16 cellular contexts compared by ENCODE assay signal in the genomic region with DNA sequence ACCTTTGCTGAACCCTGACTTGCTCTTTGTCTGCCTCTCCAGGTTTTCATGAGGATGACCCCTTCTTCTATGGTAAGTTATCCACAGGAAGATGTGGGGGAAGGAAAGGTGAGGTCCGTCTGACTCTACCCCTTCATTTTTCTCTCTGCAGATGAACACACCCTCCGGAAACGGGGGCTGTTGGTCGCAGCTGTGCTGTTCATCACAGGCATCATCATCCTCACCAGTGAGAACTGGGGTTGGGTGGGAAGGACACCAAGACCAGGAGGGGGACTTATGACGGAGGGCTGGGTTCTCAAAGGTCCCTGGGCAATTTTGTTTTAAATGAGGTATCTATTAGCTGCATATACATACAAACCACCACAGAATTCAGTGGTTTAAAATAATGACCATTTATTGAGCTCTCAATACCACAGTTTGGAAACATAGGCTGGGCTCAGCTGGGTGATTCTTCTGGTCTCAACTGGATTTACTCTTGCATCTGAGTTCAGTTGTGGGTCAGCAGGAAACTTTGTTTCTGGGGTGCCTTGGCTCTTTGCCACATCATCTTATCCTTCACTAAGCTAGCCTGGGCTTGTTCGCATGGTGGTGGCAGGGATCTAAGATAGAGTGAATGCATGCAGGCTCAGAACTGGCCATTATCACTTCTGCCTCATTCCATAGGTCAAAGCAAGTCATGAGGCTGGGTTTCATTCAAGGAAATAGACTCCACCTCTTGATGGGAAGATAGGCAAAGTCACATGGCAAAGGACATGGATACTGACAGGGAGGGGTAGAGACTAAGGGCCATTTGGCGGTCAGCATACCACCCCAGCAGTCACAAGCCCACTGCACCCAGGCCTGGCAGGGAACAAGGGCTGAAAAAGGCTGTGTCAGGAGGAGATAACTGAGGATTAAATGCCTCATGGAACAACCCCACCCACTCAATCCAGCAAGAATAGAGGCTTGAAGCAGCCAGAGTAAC. TPM values are rescaled to one million over a fixed set of nuclear protein-coding genes. Genes with fewer than 3 reads are reported as not detected.
DNase-seq lines count a peak whose midpoint lies in the region; ATAC-seq and TF ChIP-seq lines count a peak whose summit lies in the region.
"Had no signal": no experiment of that assay in that cellular context is flagged by ENCODE, and none has a peak within 500 bp of the region (broad histone marks: within the 10 kb centered on the region; RNA-seq: fewer than 3 reads in every experiment).

No MANE protein-coding gene starts in this region.

- intact Hi-C loops in PC-9 (cut with micrococcal nuclease; ENCODE audit: unreplicated experiment) (no loop called here), mammary epithelial cell (cut with micrococcal nuclease) (loop anchor here (5.0 kb wide), 1 partner anchor 81 kb away; a partner anchor contains a TSS), sciatic nerve (cut with DNase I) (no loop called here)

- no peak overlapping the region for H3K9ac ChIP-seq in mammary epithelial cell (ENCODE audit: insufficient read depth, low read length)

- H4K20me1 ChIP-seq in PC-9 (ENCODE audit: insufficient read depth) (no peaks in the 10 kb centered on the region), mammary epithelial cell (ENCODE audit: insufficient read depth, low read length) (no peaks in the 10 kb centered on the region)

- no peak for ATAC-seq in sciatic nerve

- CTCF ChIA-PET in PC-9 (lab: Charles Lee): no interaction called here
- CTCF ChIA-PET in mammary epithelial cell (lab: Charles Lee; ENCODE audit: low non-redundant PET): no interaction called here

- DNase-seq in activated CD4-positive, alpha-beta T cell treated with anti-CD3 and anti-CD28 coated beads for 48 hours: peak; percentile 27
- no peak for DNase-seq in activated CD4-positive, alpha-beta T cell treated with anti-CD3 and anti-CD28 coated beads, Interleukin-2, amount 50 U/mL, for 48 hours
- DNase-seq in PC-9 (no peak), mammary epithelial cell (peak; percentile 90), sciatic nerve (ENCODE audit: low spot score) (peak; percentile 25), NCI-H2081 (lab: John Stamatoyannopoulos, UW) (no peak), HuH-7 (ENCODE audit: low spot score) (no peak)
- no peak for DNase-seq in effector CD4-positive, alpha-beta T cell
- DNase-seq: colonic mucosa, foreskin melanocyte, NCI-H1417 treated with DMSO at 0.1 percent for 48 hours, NCI-H69, WERI-Rb-1 had no signal

- 97% methylated on average over 7 of the region's 7 CpGs for WGBS in mammary epithelial cell (ENCODE audit: low coverage, missing lambda C conversion rate)

- H3K9me3 ChIP-seq in PC-9 (ENCODE audit: insufficient read depth, low read depth) (peaks cover 15% of the 10 kb centered on the region; the same call in 1 of the 2 replicates), mammary epithelial cell (replicated peaks; ENCODE audit: insufficient read depth, low read length) (peaks cover 46% of the 10 kb centered on the region)
- H3K9me3 ChIP-seq: colonic mucosa had no signal

- in situ Hi-C loops in mammary epithelial cell (cut with MboI; ENCODE audit: low sequenced_read_pairs in 2 of 2): loop anchor here in 1 of 2 donors (10.0 kb wide), 1 partner anchor 78 kb away; a partner anchor contains a TSS

- H3K36me3 ChIP-seq in PC-9 (ENCODE audit: low read depth) (peaks cover 65% of the 10 kb centered on the region), mammary epithelial cell (ENCODE audit: insufficient read depth, low read length) (peaks cover 42% of the 10 kb centered on the region)
- H3K36me3 ChIP-seq: colonic mucosa had no signal

- H3K4me3 ChIP-seq in PC-9: no peak overlapping the region
- no peak overlapping the region for H3K4me3 ChIP-seq in mammary epithelial cell (replicated peaks in 1 of 3; ENCODE audit: insufficient read depth in 1 of 3, low read depth in 2 of 3, low read length in 3 of 3)
- H3K4me3 ChIP-seq: colonic mucosa had no signal

- peak overlapping the region; percentile 97 for H3K27ac ChIP-seq in PC-9
- H3K27ac ChIP-seq in mammary epithelial cell (ENCODE audit: insufficient read depth, low read depth, low read length): peak overlapping the region; percentile 49
- H3K27ac ChIP-seq: colonic mucosa, WERI-Rb-1 had no signal

- peaks cover 24% of the 10 kb centered on the region for H3K79me2 ChIP-seq in PC-9 (ENCODE audit: low read depth)
- peaks cover 7% of the 10 kb centered on the region for H3K79me2 ChIP-seq in mammary epithelial cell (ENCODE audit: insufficient read depth, low read length)

- TF ChIP-seq CTCF in PC-9 (conservative IDR thresholded peaks at IDR 0.05) (no peak), mammary epithelial cell (conservative IDR thresholded peaks at IDR 0.05 in 1 of 2, IDR thresholded peaks at IDR 0.05 in 1 of 2; ENCODE audit: extremely low read depth in 1 of 2, insufficient read depth in 1 of 2, low read depth in 1 of 2, low read length in 2 of 2) (no peak)

- no TSS peak for BruUV-seq in PC-9 (replicated peaks; lab: Mats Ljungman, UMichigan)
- BruUV-seq in mammary epithelial cell (replicated peaks; lab: Mats Ljungman, UMichigan): no TSS peak

- H2AFZ ChIP-seq in PC-9: no peak overlapping the region
- H2AFZ ChIP-seq in mammary epithelial cell (ENCODE audit: low read depth, low read length): no peak overlapping the region

- peaks cover 94% of the 10 kb centered on the region for H3F3A ChIP-seq in PC-9 (ENCODE audit: insufficient read depth, low read depth)

- H3K27me3 ChIP-seq in PC-9 (ENCODE audit: insufficient read depth, low read depth): no peaks in the 10 kb centered on the region
- H3K27me3 ChIP-seq in mammary epithelial cell (ENCODE audit: insufficient read depth, low read length): no peaks in the 10 kb centered on the region
- H3K27me3 ChIP-seq: colonic mucosa had no signal

- dilution Hi-C loops in mammary epithelial cell (cut with HindIII; ENCODE audit: low sequenced_read_pairs): no loop called here

- POLR2A ChIA-PET in PC-9 (lab: Charles Lee; ENCODE audit: unreplicated experiment): no interaction called here

- H3K4me1 ChIP-seq in PC-9 (replicated peaks; ENCODE audit: insufficient read depth): peaks cover 85% of the 10 kb centered on the region
- H3K4me1 ChIP-seq in mammary epithelial cell (ENCODE audit: insufficient read depth, low read length): peaks cover 60% of the 10 kb centered on the region
- H3K4me1 ChIP-seq: colonic mucosa had no signal

- no peaks in the 10 kb centered on the region for H3K9me2 ChIP-seq in PC-9 (ENCODE audit: insufficient read depth)

- H3K4me2 ChIP-seq in PC-9 (0 out of 2 replicates have a peak overlapping the region, but pooled peaks have one; percentile 71), mammary epithelial cell (ENCODE audit: insufficient read depth, low read depth, low read length) (no peak overlapping the region)

RNA-seq across cellular contexts. Expression of a gene that starts 11.8 kb away (rescaled TPM):
- total RNA-seq in PC-9 (2021) (137 and 181 TPM in 2 replicates), mammary epithelial cell (100 to 1,000 TPM in 1 of 2 donors, 10 to 100 TPM in 1; 23.5 to 349 TPM), sciatic nerve (92.9 TPM)
- polyA plus RNA-seq in mammary epithelial cell: 390 TPM
- 448 TPM for polyA minus RNA-seq in mammary epithelial cell

RNA-seq across cellular contexts. Expression of a gene that starts 23.3 kb away (rescaled TPM):
- total RNA-seq in PC-9 (2021) (not detected in 2 replicates), mammary epithelial cell (1 to 10 TPM in 1 of 2 donors, not detected in 1; 1.1 TPM), sciatic nerve (5.5 TPM)
- polyA plus RNA-seq in mammary epithelial cell: 0.67 TPM
- polyA minus RNA-seq in mammary epithelial cell: not detected
- total RNA-seq: kidney epithelial cell had no signal

RNA-seq across cellular contexts. Expression of a gene that starts 27.8 kb away (rescaled TPM):
- total RNA-seq in PC-9 (2021) (not detected in 2 replicates), mammary epithelial cell (1 to 10 TPM in 1 of 2 donors, not detected in 1; 1.9 TPM), sciatic nerve (460 TPM)
- polyA plus RNA-seq in mammary epithelial cell: 0.17 TPM
- polyA minus RNA-seq in mammary epithelial cell: not detected
- total RNA-seq: kidney epithelial cell had no signal

RNA-seq across cellular contexts. Expression of a gene that starts 31.5 kb away (rescaled TPM):
- total RNA-seq in PC-9 (2021) (1.2 and 1.3 TPM in 2 replicates), mammary epithelial cell (under 1 TPM; 0.17 to 0.42 TPM), sciatic nerve (244 TPM)
- 0.16 TPM for polyA plus RNA-seq in mammary epithelial cell
- 0.21 TPM for polyA minus RNA-seq in mammary epithelial cell
- total RNA-seq: kidney epithelial cell had no signal

RNA-seq across cellular contexts. Expression of a gene that starts 50.8 kb away (rescaled TPM):
- total RNA-seq in PC-9 (2021) (240 and 287 TPM in 2 replicates), mammary epithelial cell (100 to 1,000 TPM; 344 to 808 TPM), sciatic nerve (24.1 TPM)
- polyA plus RNA-seq in mammary epithelial cell: 901 TPM
- 137 TPM for polyA minus RNA-seq in mammary epithelial cell
- total RNA-seq: H1, skeletal muscle tissue had no signal

Comparison
In these comparisons a context has a peak if more than half of its experiments do, and no peak if none do; other contexts are left out.
1. DNase-seq: peak in activated CD4-positive, alpha-beta T cell treated with anti-CD3 and anti-CD28 coated beads for 48 hours (single experiment), mammary epithelial cell (single experiment) and sciatic nerve (single experiment); none in activated CD4-positive, alpha-beta T cell treated with anti-CD3 and anti-CD28 coated beads, Interleukin-2, amount 50 U/mL, for 48 hours (0 of 2), PC-9 (0 of 2), effector CD4-positive, alpha-beta T cell (single experiment), NCI-H2081 (0 of 2) and HuH-7 (single experiment).
2. RNA of a gene that starts 27.8 kb away (total RNA-seq): 460 TPM in sciatic nerve (single experiment); 1.9 TPM in mammary epithelial cell and not detected in PC-9; every median in the first group is over 100 times any median in the second.